Comparison of ENCODE assay signal across 1 cellular context in the genomic region with DNA sequence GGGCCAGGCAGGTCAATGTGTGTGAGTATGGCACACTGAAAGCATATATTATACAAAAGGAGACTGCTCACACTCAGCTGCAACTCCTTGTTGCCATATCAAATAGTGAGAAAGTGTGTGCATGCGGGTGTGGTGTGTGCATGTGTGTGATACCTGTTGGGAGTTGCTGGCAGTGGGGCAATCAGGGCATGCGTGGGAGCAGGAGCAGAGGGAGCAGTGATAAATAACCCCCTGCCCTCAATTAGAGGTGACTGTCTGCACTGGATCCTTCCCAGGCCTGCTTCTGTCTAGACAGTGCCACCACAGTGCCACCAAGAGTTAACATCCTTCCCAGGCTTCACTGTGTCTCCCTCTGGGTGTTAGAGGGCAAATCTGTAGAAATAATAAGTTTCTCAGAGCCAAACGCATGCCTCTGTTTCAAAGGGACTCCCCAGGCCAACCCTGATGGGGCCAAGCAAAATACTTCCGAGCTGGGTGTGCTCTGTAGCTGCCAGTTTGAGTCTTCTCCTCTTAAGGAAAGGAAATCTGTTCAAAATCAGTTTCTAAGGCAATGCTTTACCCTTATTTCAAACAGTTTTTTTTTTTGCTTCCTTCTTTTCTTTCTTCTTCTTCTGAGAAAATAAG.
TF ChIP-seq lines count a peak whose summit lies in the region.

No MANE protein-coding gene starts in this region.

TF ChIP-seq in HepG2, 621 proteins besides CTCF, POLR2A, EP300 and RAD21:
- no peak for TF ChIP-seq RNF2 (conservative IDR thresholded peaks at IDR 0.05; ENCODE audit: low read depth)
- no peak for TF ChIP-seq EZH2 (conservative IDR thresholded peaks at IDR 0.05; ENCODE audit: low read depth, low read length)
- no peak for TF ChIP-seq ZBTB49 (CRISPR knock-in tag; IDR thresholded peaks at IDR 0.05; ENCODE audit: borderline replicate concordance)
- no peak for TF ChIP-seq HDAC2 (CRISPR knock-in tag; IDR thresholded peaks at IDR 0.05)
- no peak for TF ChIP-seq ZNF234 (CRISPR knock-in tag; conservative IDR thresholded peaks at IDR 0.05)
- no peak for TF ChIP-seq CHD4 (IDR thresholded peaks at IDR 0.05; ENCODE audit: borderline replicate concordance, low read length)
- TF ChIP-seq HDAC1 (CRISPR knock-in tag; IDR thresholded peaks at IDR 0.05), result no peak
- TF ChIP-seq POGZ (CRISPR knock-in tag; IDR thresholded peaks at IDR 0.05), result no peak
- no peak for TF ChIP-seq HNF4G (IDR thresholded peaks at IDR 0.05; ENCODE audit: borderline replicate concordance, low read depth, low read length)
- TF ChIP-seq HNF4G (CRISPR knock-in tag; IDR thresholded peaks at IDR 0.05; ENCODE audit: borderline replicate concordance, low read depth), result no peak
- no peak for TF ChIP-seq ISX (CRISPR knock-in tag; conservative IDR thresholded peaks at IDR 0.05)
- no peak for TF ChIP-seq SNAPC2 (CRISPR knock-in tag; IDR thresholded peaks at IDR 0.05)
- no peak for TF ChIP-seq ADNP (CRISPR knock-in tag; IDR thresholded peaks at IDR 0.05)
- TF ChIP-seq, protein P1, sequence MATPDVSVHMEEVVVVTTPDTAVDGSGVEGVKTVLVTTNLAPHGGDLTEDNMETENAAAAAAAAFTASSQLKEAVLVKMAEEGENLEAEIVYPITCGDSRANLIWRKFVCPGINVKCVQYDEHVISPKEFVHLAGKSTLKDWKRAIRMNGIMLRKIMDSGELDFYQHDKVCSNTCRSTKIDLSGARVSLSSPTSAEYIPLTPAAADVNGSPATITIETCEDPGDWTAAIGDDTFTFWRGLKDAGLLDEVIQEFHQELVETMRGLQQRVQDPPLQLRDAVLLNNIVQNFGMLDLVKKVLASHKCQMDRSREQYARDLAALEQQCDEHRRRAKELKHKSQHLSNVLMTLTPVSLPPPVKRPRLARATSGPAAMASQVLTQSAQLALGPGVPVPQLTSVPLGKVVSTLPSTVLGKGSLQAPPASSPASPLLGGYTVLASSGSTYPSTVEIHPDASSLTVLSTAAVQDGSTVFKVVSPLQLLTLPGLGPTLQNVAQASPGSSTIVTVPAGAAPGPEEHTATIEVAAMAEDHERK (CRISPR knock-in tag; IDR thresholded peaks at IDR 0.05; ENCODE audit: low read depth), result no peak
- no peak for TF ChIP-seq SRF (IDR thresholded peaks at IDR 0.05; ENCODE audit: low read depth, low read length)
- TF ChIP-seq, protein P2, sequence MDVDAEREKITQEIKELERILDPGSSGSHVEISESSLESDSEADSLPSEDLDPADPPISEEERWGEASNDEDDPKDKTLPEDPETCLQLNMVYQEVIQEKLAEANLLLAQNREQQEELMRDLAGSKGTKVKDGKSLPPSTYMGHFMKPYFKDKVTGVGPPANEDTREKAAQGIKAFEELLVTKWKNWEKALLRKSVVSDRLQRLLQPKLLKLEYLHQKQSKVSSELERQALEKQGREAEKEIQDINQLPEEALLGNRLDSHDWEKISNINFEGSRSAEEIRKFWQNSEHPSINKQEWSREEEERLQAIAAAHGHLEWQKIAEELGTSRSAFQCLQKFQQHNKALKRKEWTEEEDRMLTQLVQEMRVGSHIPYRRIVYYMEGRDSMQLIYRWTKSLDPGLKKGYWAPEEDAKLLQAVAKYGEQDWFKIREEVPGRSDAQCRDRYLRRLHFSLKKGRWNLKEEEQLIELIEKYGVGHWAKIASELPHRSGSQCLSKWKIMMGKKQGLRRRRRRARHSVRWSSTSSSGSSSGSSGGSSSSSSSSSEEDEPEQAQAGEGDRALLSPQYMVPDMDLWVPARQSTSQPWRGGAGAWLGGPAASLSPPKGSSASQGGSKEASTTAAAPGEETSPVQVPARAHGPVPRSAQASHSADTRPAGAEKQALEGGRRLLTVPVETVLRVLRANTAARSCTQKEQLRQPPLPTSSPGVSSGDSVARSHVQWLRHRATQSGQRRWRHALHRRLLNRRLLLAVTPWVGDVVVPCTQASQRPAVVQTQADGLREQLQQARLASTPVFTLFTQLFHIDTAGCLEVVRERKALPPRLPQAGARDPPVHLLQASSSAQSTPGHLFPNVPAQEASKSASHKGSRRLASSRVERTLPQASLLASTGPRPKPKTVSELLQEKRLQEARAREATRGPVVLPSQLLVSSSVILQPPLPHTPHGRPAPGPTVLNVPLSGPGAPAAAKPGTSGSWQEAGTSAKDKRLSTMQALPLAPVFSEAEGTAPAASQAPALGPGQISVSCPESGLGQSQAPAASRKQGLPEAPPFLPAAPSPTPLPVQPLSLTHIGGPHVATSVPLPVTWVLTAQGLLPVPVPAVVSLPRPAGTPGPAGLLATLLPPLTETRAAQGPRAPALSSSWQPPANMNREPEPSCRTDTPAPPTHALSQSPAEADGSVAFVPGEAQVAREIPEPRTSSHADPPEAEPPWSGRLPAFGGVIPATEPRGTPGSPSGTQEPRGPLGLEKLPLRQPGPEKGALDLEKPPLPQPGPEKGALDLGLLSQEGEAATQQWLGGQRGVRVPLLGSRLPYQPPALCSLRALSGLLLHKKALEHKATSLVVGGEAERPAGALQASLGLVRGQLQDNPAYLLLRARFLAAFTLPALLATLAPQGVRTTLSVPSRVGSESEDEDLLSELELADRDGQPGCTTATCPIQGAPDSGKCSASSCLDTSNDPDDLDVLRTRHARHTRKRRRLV (CRISPR knock-in tag; IDR thresholded peaks at IDR 0.05), result no peak
- TF ChIP-seq ZNF496 (CRISPR knock-in tag; IDR thresholded peaks at IDR 0.05; ENCODE audit: insufficient replicate concordance), result no peak
- TF ChIP-seq NRL (CRISPR knock-in tag; IDR thresholded peaks at IDR 0.05; ENCODE audit: borderline replicate concordance), result no peak
